In the genomic region with DNA sequence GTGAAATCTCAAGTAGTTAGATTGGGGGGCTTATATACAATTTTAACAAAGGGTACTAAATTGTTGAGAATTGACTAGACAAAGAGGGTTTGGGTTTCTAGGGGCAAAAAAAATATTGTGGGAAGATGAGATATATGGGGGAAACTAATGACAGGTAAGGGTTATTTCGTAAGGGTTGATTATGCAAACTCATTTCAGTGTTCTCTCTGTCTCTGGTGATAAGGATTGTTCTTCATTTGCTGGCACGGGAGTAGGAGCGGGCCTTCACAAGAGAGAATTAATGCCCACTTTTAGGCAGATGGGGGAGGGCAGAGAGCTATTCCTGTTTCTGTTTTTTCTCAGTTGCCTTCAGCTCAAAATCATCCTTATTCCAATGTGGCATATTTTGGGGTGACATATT, we compare ENCODE assay signal across 1 cellular context.
TF ChIP-seq lines count a peak whose summit lies in the region.

No MANE protein-coding gene starts in this region.

TF ChIP-seq in K562, 482 proteins besides CTCF, POLR2A, EP300 and RAD21 (continued from another document and continues in another):
- TF ChIP-seq, protein P1, sequence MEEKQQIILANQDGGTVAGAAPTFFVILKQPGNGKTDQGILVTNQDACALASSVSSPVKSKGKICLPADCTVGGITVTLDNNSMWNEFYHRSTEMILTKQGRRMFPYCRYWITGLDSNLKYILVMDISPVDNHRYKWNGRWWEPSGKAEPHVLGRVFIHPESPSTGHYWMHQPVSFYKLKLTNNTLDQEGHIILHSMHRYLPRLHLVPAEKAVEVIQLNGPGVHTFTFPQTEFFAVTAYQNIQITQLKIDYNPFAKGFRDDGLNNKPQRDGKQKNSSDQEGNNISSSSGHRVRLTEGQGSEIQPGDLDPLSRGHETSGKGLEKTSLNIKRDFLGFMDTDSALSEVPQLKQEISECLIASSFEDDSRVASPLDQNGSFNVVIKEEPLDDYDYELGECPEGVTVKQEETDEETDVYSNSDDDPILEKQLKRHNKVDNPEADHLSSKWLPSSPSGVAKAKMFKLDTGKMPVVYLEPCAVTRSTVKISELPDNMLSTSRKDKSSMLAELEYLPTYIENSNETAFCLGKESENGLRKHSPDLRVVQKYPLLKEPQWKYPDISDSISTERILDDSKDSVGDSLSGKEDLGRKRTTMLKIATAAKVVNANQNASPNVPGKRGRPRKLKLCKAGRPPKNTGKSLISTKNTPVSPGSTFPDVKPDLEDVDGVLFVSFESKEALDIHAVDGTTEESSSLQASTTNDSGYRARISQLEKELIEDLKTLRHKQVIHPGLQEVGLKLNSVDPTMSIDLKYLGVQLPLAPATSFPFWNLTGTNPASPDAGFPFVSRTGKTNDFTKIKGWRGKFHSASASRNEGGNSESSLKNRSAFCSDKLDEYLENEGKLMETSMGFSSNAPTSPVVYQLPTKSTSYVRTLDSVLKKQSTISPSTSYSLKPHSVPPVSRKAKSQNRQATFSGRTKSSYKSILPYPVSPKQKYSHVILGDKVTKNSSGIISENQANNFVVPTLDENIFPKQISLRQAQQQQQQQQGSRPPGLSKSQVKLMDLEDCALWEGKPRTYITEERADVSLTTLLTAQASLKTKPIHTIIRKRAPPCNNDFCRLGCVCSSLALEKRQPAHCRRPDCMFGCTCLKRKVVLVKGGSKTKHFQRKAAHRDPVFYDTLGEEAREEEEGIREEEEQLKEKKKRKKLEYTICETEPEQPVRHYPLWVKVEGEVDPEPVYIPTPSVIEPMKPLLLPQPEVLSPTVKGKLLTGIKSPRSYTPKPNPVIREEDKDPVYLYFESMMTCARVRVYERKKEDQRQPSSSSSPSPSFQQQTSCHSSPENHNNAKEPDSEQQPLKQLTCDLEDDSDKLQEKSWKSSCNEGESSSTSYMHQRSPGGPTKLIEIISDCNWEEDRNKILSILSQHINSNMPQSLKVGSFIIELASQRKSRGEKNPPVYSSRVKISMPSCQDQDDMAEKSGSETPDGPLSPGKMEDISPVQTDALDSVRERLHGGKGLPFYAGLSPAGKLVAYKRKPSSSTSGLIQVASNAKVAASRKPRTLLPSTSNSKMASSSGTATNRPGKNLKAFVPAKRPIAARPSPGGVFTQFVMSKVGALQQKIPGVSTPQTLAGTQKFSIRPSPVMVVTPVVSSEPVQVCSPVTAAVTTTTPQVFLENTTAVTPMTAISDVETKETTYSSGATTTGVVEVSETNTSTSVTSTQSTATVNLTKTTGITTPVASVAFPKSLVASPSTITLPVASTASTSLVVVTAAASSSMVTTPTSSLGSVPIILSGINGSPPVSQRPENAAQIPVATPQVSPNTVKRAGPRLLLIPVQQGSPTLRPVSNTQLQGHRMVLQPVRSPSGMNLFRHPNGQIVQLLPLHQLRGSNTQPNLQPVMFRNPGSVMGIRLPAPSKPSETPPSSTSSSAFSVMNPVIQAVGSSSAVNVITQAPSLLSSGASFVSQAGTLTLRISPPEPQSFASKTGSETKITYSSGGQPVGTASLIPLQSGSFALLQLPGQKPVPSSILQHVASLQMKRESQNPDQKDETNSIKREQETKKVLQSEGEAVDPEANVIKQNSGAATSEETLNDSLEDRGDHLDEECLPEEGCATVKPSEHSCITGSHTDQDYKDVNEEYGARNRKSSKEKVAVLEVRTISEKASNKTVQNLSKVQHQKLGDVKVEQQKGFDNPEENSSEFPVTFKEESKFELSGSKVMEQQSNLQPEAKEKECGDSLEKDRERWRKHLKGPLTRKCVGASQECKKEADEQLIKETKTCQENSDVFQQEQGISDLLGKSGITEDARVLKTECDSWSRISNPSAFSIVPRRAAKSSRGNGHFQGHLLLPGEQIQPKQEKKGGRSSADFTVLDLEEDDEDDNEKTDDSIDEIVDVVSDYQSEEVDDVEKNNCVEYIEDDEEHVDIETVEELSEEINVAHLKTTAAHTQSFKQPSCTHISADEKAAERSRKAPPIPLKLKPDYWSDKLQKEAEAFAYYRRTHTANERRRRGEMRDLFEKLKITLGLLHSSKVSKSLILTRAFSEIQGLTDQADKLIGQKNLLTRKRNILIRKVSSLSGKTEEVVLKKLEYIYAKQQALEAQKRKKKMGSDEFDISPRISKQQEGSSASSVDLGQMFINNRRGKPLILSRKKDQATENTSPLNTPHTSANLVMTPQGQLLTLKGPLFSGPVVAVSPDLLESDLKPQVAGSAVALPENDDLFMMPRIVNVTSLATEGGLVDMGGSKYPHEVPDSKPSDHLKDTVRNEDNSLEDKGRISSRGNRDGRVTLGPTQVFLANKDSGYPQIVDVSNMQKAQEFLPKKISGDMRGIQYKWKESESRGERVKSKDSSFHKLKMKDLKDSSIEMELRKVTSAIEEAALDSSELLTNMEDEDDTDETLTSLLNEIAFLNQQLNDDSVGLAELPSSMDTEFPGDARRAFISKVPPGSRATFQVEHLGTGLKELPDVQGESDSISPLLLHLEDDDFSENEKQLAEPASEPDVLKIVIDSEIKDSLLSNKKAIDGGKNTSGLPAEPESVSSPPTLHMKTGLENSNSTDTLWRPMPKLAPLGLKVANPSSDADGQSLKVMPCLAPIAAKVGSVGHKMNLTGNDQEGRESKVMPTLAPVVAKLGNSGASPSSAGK (IDR thresholded peaks at IDR 0.05) = no peak
- peak; percentile 41; the same call in 1 of the 2 replicates for TF ChIP-seq C11orf30 (IDR thresholded peaks at IDR 0.05; ENCODE audit: low read depth)
- TF ChIP-seq TARDBP (IDR thresholded peaks at IDR 0.05) = no peak
- TF ChIP-seq PHTF2 (CRISPR knock-in tag; IDR thresholded peaks at IDR 0.05) = no peak
- TF ChIP-seq RBM22 (IDR thresholded peaks at IDR 0.05; ENCODE audit: low read depth, low read length, poor library complexity, severe bottlenecking) = no peak
- no peak for TF ChIP-seq STAG1 (CRISPR knock-in tag; IDR thresholded peaks at IDR 0.05; ENCODE audit: borderline replicate concordance)
- no peak for TF ChIP-seq SRSF1 (IDR thresholded peaks at IDR 0.05; ENCODE audit: low read depth, low read length)
- TF ChIP-seq, protein P2, sequence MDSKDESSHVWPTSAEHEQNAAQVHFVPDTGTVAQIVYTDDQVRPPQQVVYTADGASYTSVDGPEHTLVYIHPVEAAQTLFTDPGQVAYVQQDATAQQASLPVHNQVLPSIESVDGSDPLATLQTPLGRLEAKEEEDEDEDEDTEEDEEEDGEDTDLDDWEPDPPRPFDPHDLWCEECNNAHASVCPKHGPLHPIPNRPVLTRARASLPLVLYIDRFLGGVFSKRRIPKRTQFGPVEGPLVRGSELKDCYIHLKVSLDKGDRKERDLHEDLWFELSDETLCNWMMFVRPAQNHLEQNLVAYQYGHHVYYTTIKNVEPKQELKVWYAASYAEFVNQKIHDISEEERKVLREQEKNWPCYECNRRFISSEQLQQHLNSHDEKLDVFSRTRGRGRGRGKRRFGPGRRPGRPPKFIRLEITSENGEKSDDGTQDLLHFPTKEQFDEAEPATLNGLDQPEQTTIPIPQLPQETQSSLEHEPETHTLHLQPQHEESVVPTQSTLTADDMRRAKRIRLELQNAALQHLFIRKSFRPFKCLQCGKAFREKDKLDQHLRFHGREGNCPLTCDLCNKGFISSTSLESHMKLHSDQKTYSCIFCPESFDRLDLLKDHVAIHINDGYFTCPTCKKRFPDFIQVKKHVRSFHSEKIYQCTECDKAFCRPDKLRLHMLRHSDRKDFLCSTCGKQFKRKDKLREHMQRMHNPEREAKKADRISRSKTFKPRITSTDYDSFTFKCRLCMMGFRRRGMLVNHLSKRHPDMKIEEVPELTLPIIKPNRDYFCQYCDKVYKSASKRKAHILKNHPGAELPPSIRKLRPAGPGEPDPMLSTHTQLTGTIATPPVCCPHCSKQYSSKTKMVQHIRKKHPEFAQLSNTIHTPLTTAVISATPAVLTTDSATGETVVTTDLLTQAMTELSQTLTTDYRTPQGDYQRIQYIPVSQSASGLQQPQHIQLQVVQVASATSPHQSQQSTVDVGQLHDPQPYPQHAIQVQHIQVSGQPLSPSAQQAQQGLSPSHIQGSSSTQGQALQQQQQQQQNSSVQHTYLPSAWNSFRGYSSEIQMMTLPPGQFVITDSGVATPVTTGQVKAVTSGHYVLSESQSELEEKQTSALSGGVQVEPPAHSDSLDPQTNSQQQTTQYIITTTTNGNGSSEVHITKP (IDR thresholded peaks at IDR 0.05; ENCODE audit: partially characterized antibody) = no peak
- no peak for TF ChIP-seq NFIX (CRISPR knock-in tag; IDR thresholded peaks at IDR 0.05; ENCODE audit: low read depth)
- no peak for TF ChIP-seq ZNF175 (CRISPR knock-in tag; IDR thresholded peaks at IDR 0.05; ENCODE audit: low read depth)
- no peak for TF ChIP-seq NFXL1 (CRISPR knock-in tag; IDR thresholded peaks at IDR 0.05)
- TF ChIP-seq GTF2A2 (tag; IDR thresholded peaks at IDR 0.05) = no peak
- peak; percentile 39 for TF ChIP-seq CBFA2T3 (IDR thresholded peaks at IDR 0.05)
- TF ChIP-seq ETV6 (IDR thresholded peaks at IDR 0.05; ENCODE audit: borderline replicate concordance in 1 of 2, low read depth in 2 of 2, low read length in 1 of 2) = no peak
- TF ChIP-seq ETV6 (CRISPR knock-in tag; IDR thresholded peaks at IDR 0.05; ENCODE audit: borderline replicate concordance) = no peak
- TF ChIP-seq, protein P3, sequence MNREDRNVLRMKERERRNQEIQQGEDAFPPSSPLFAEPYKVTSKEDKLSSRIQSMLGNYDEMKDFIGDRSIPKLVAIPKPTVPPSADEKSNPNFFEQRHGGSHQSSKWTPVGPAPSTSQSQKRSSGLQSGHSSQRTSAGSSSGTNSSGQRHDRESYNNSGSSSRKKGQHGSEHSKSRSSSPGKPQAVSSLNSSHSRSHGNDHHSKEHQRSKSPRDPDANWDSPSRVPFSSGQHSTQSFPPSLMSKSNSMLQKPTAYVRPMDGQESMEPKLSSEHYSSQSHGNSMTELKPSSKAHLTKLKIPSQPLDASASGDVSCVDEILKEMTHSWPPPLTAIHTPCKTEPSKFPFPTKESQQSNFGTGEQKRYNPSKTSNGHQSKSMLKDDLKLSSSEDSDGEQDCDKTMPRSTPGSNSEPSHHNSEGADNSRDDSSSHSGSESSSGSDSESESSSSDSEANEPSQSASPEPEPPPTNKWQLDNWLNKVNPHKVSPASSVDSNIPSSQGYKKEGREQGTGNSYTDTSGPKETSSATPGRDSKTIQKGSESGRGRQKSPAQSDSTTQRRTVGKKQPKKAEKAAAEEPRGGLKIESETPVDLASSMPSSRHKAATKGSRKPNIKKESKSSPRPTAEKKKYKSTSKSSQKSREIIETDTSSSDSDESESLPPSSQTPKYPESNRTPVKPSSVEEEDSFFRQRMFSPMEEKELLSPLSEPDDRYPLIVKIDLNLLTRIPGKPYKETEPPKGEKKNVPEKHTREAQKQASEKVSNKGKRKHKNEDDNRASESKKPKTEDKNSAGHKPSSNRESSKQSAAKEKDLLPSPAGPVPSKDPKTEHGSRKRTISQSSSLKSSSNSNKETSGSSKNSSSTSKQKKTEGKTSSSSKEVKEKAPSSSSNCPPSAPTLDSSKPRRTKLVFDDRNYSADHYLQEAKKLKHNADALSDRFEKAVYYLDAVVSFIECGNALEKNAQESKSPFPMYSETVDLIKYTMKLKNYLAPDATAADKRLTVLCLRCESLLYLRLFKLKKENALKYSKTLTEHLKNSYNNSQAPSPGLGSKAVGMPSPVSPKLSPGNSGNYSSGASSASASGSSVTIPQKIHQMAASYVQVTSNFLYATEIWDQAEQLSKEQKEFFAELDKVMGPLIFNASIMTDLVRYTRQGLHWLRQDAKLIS (CRISPR knock-in tag; IDR thresholded peaks at IDR 0.05) = no peak
- TF ChIP-seq POLR2H (tag; IDR thresholded peaks at IDR 0.05; ENCODE audit: low read depth) = no peak
- no peak for TF ChIP-seq SIN3B (IDR thresholded peaks at IDR 0.05; ENCODE audit: low read depth)
- TF ChIP-seq ZNF668 (CRISPR knock-in tag; IDR thresholded peaks at IDR 0.05) = no peak
- TF ChIP-seq HSF4 (CRISPR knock-in tag; IDR thresholded peaks at IDR 0.05; ENCODE audit: borderline replicate concordance) = no peak
- TF ChIP-seq SMAD4 (CRISPR knock-in tag; conservative IDR thresholded peaks at IDR 0.05) = no peak
- TF ChIP-seq RBBP5 (IDR thresholded peaks at IDR 0.05; ENCODE audit: borderline replicate concordance, insufficient read depth, low read length, poor library complexity, severe bottlenecking) = no peak
- no peak for TF ChIP-seq TAF15 (IDR thresholded peaks at IDR 0.05; ENCODE audit: low read depth, low read length)
